In the genomic region with DNA sequence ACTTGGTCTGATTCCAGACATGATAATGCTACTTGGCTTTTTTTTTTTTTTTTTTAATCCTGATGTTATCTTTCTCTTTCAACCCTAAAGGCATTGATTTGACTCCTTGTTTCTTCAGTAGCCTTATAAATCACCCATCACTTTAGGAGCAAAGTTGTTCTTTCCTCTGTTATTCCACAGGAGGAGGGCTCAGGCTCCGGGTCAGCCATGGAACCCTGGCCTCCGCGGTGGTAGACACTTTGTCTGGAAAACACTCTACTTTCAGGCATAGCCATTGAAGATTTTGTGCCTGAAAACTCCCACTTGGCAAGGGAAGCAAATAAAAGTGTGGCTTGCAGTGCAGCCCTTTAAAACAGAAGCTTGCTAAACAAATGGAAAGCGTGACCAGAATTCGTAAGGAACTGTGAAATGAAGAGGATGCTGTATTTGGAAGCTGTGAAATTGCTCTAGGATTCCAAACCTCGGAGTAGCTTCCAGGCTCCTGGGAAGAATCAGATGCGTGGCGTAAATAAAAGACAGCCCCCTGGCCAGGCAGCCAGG, we compare ENCODE assay signal across 16 cellular contexts. TPM values are rescaled to one million over a fixed set of nuclear protein-coding genes. Genes with fewer than 3 reads are reported as not detected.
"Had no signal": no experiment of that assay in that cellular context is flagged by ENCODE, and none has a peak within 500 bp of the region (broad histone marks: within the 10 kb centered on the region; RNA-seq: fewer than 3 reads in every experiment).

No MANE protein-coding gene starts in this region.

- H3K4me3 Mint-ChIP-seq: activated naive CD4-positive, alpha-beta T cell treated with anti-CD3 and anti-CD28 coated beads, Interleukin-2, amount 10 ng/mL, durations not matched to agents 7 days and 5 days; natural killer cell treated with Interleukin-12 subunit alpha and Interleukin-12 subunit beta and Interleukin-15 and Interleukin-18, amount 100 ng/mL, for 72 hours; T-cell had no signal

- H3K27me3 Mint-ChIP-seq: activated naive CD4-positive, alpha-beta T cell treated with anti-CD3 and anti-CD28 coated beads, Interleukin-2, amount 10 ng/mL, durations not matched to agents 7 days and 5 days; natural killer cell treated with Interleukin-12 subunit alpha and Interleukin-12 subunit beta and Interleukin-15 and Interleukin-18, amount 100 ng/mL, for 72 hours; T-cell had no signal

- H3K36me3 Mint-ChIP-seq: activated naive CD4-positive, alpha-beta T cell treated with anti-CD3 and anti-CD28 coated beads, Interleukin-2, amount 10 ng/mL, durations not matched to agents 7 days and 5 days; natural killer cell treated with Interleukin-12 subunit alpha and Interleukin-12 subunit beta and Interleukin-15 and Interleukin-18, amount 100 ng/mL, for 72 hours; T-cell had no signal

- H3K4me2 ChIP-seq: hepatocyte had no signal

- H3K9me3 Mint-ChIP-seq: activated naive CD4-positive, alpha-beta T cell treated with anti-CD3 and anti-CD28 coated beads, Interleukin-2, amount 10 ng/mL, durations not matched to agents 7 days and 5 days; activated T-helper 2 cell treated with anti-CD3 and anti-CD28 coated beads, Interferon-gamma antibody, Interleukin-2, Interleukin-4, amounts not matched to agents 10 μg/mL and 5 μg/mL and 100 μg/mL, durations not matched to agents 14 hours and 24 hours and 36 hours; natural killer cell treated with Interleukin-12 subunit alpha and Interleukin-12 subunit beta and Interleukin-15 and Interleukin-18, amount 100 ng/mL, for 72 hours; T-cell had no signal

- H3K27me3 ChIP-seq: ascending aorta, hepatocyte had no signal

- H3K27ac Mint-ChIP-seq: activated naive CD4-positive, alpha-beta T cell treated with anti-CD3 and anti-CD28 coated beads, Interleukin-2, amount 10 ng/mL, durations not matched to agents 7 days and 5 days; activated T-helper 2 cell treated with anti-CD3 and anti-CD28 coated beads, Interferon-gamma antibody, Interleukin-2, Interleukin-4, amounts not matched to agents 10 μg/mL and 5 μg/mL and 100 μg/mL, durations not matched to agents 14 hours and 24 hours and 36 hours; natural killer cell treated with Interleukin-12 subunit alpha and Interleukin-12 subunit beta and Interleukin-15 and Interleukin-18, amount 100 ng/mL, for 72 hours; T-cell had no signal

- FAIRE-seq: kidney had no signal

- H3K36me3 ChIP-seq: ascending aorta, left lung, tibial artery had no signal

- H3K4me1 Mint-ChIP-seq: activated naive CD4-positive, alpha-beta T cell treated with anti-CD3 and anti-CD28 coated beads, Interleukin-2, amount 10 ng/mL, durations not matched to agents 7 days and 5 days; T-cell had no signal

- H3K9me3 ChIP-seq: ascending aorta, left lung, tibial artery had no signal

- H3K4me1 ChIP-seq: ascending aorta, left lung, tibial artery had no signal

- H2AFZ ChIP-seq: hepatocyte had no signal

- H3K27ac ChIP-seq: ascending aorta, hepatocyte, left lung, tibial artery had no signal

- H3K4me3 ChIP-seq: ascending aorta, hepatocyte, left lung, tibial artery had no signal

- ATAC-seq: esophagus mucosa; left lung; natural killer cell treated with Interleukin-12 subunit alpha and Interleukin-12 subunit beta and Interleukin-15 and Interleukin-18, amount 100 ng/mL, for 72 hours; T-cell had no signal

- DNase-seq: activated CD4-positive, alpha-beta T cell treated with anti-CD3 and anti-CD28 coated beads for 1 hour; activated CD4-positive, alpha-beta T cell treated with anti-CD3 and anti-CD28 coated beads, Interleukin-2, amount 50 U/mL, for 4 hours; activated naive CD4-positive, alpha-beta T cell treated with anti-CD3 and anti-CD28 coated beads, Interleukin-2, amount 10 ng/mL, durations not matched to agents 7 days and 5 days; activated T-cell treated with anti-CD3 and anti-CD28 coated beads, Interleukin-2, amount 50 U/mL, for 1 hour; mammary epithelial cell; stimulated activated CD4-positive, alpha-beta T cell treated with anti-CD3 and anti-CD28 coated beads, Interleukin-1b, Interleukin-23, amount 100 ng/mL, for 48 hours; T-cell; T1000; tibial artery had no signal

RNA-seq across cellular contexts. Expression of a gene that starts 44.9 kb away (rescaled TPM):
- total RNA-seq: ascending aorta had no signal
